In genomic region chr15:101219441-101219840, GRCh38 we compare ENCODE assay signal across 14 cellular contexts. TPM values are rescaled to one million over a fixed set of nuclear protein-coding genes. Genes with fewer than 3 reads are reported as not detected.
DNase-seq lines count a peak whose midpoint lies in the region; ATAC-seq and TF ChIP-seq lines count a peak whose summit lies in the region.
"Had no signal": no experiment of that assay in that cellular context is flagged by ENCODE, and none has a peak within 500 bp of the region (broad histone marks: within the 10 kb centered on the region; RNA-seq: fewer than 3 reads in every experiment).

No MANE protein-coding gene starts in this region.

- no peak overlapping the region for H3K4me3 Mint-ChIP-seq in activated CD8-positive, alpha-beta T cell treated with anti-CD3 and anti-CD28 coated beads, Interleukin-2, amount 10 ng/mL, durations not matched to agents 7 days and 5 days
- H3K4me3 Mint-ChIP-seq in activated CD8-positive, alpha-beta T cell treated with anti-CD3 and anti-CD28 coated beads for 36 hours, result no peak overlapping the region
- H3K4me3 Mint-ChIP-seq in stimulated activated effector memory CD8-positive, alpha-beta T cell treated with anti-CD3 and anti-CD28 coated beads, Interleukin-12 subunit alpha, Interleukin-12 subunit beta, amount 100 ng/mL, for 72 hours, result no peak overlapping the region
- H3K4me3 Mint-ChIP-seq: GM23338 had no signal

- H3K27me3 Mint-ChIP-seq in activated CD8-positive, alpha-beta T cell treated with anti-CD3 and anti-CD28 coated beads, Interleukin-2, amount 10 ng/mL, durations not matched to agents 7 days and 5 days (ENCODE audit: low read depth), result no peaks in the 10 kb centered on the region
- H3K27me3 Mint-ChIP-seq in activated CD8-positive, alpha-beta T cell treated with anti-CD3 and anti-CD28 coated beads for 36 hours, result no peaks in the 10 kb centered on the region
- H3K27me3 Mint-ChIP-seq: CD8-positive, alpha-beta memory T cell had no signal

- TF ChIP-seq CTCF in activated CD8-positive, alpha-beta T cell treated with anti-CD3 and anti-CD28 coated beads for 36 hours (IDR thresholded peaks at IDR 0.05), result no peak
- no peak for TF ChIP-seq CTCF in C4-2B (conservative IDR thresholded peaks at IDR 0.05)
- TF ChIP-seq CTCF in RWPE1 (conservative IDR thresholded peaks at IDR 0.05; ENCODE audit: low read depth), result no peak

- POLR2A ChIA-PET in activated CD8-positive, alpha-beta T cell treated with anti-CD3 and anti-CD28 coated beads, Interleukin-2, amount 10 ng/mL, durations not matched to agents 7 days and 5 days (lab: Charles Lee), result no interaction called here
- POLR2A ChIA-PET in activated CD8-positive, alpha-beta T cell treated with anti-CD3 and anti-CD28 coated beads for 36 hours (lab: Charles Lee), result no interaction called here
- POLR2A ChIA-PET in RWPE1 (lab: Yijun Ruan, JAX; ENCODE audit: low non-redundant PET), result no interaction called here

- ATAC-seq in activated CD8-positive, alpha-beta T cell treated with anti-CD3 and anti-CD28 coated beads, Interleukin-2, amount 10 ng/mL, durations not matched to agents 7 days and 5 days, result no peak
- ATAC-seq in activated CD8-positive, alpha-beta T cell treated with anti-CD3 and anti-CD28 coated beads for 36 hours, result no peak
- ATAC-seq in stimulated activated effector memory CD8-positive, alpha-beta T cell treated with anti-CD3 and anti-CD28 coated beads, Interleukin-12 subunit alpha, Interleukin-12 subunit beta, amount 100 ng/mL, for 72 hours, result peak; percentile 16
- ATAC-seq: GM23338 had no signal

- H3K27ac ChIP-seq in C4-2B, result peak overlapping the region; percentile 20
- peak overlapping the region; percentile 44 for H3K27ac ChIP-seq in RWPE1

- peak overlapping the region; percentile 66 for H3K27ac Mint-ChIP-seq in activated CD8-positive, alpha-beta T cell treated with anti-CD3 and anti-CD28 coated beads, Interleukin-2, amount 10 ng/mL, durations not matched to agents 7 days and 5 days
- no peak overlapping the region for H3K27ac Mint-ChIP-seq in activated CD8-positive, alpha-beta T cell treated with anti-CD3 and anti-CD28 coated beads for 36 hours
- no peak overlapping the region for H3K27ac Mint-ChIP-seq in stimulated activated effector memory CD8-positive, alpha-beta T cell treated with anti-CD3 and anti-CD28 coated beads, Interleukin-12 subunit alpha, Interleukin-12 subunit beta, amount 100 ng/mL, for 72 hours

- peaks cover 60% of the 10 kb centered on the region for H3K4me1 Mint-ChIP-seq in activated CD8-positive, alpha-beta T cell treated with anti-CD3 and anti-CD28 coated beads, Interleukin-2, amount 10 ng/mL, durations not matched to agents 7 days and 5 days (ENCODE audit: low read depth)
- peaks cover 63% of the 10 kb centered on the region for H3K4me1 Mint-ChIP-seq in activated CD8-positive, alpha-beta T cell treated with anti-CD3 and anti-CD28 coated beads for 36 hours (ENCODE audit: low read depth)
- H3K4me1 Mint-ChIP-seq in stimulated activated effector memory CD8-positive, alpha-beta T cell treated with anti-CD3 and anti-CD28 coated beads, Interleukin-12 subunit alpha, Interleukin-12 subunit beta, amount 100 ng/mL, for 72 hours, result peaks cover 83% of the 10 kb centered on the region

- peaks cover 52% of the 10 kb centered on the region for H3K36me3 Mint-ChIP-seq in activated CD8-positive, alpha-beta T cell treated with anti-CD3 and anti-CD28 coated beads, Interleukin-2, amount 10 ng/mL, durations not matched to agents 7 days and 5 days (ENCODE audit: low read depth)
- H3K36me3 Mint-ChIP-seq in activated CD8-positive, alpha-beta T cell treated with anti-CD3 and anti-CD28 coated beads for 36 hours (ENCODE audit: low read depth), result peaks cover 45% of the 10 kb centered on the region
- H3K36me3 Mint-ChIP-seq in stimulated activated effector memory CD8-positive, alpha-beta T cell treated with anti-CD3 and anti-CD28 coated beads, Interleukin-12 subunit alpha, Interleukin-12 subunit beta, amount 100 ng/mL, for 72 hours, result peaks cover 96% of the 10 kb centered on the region

- DNase-seq in activated CD8-positive, alpha-beta T cell treated with anti-CD3 and anti-CD28 coated beads, Interleukin-2, amount 10 ng/mL, durations not matched to agents 7 days and 5 days, result no peak
- DNase-seq in activated CD8-positive, alpha-beta T cell treated with anti-CD3 and anti-CD28 coated beads for 36 hours, result no peak
- DNase-seq in RWPE1 (ENCODE audit: low spot score), result no peak
- no peak for DNase-seq in stimulated activated effector memory CD8-positive, alpha-beta T cell treated with anti-CD3 and anti-CD28 coated beads, Interleukin-12 subunit alpha, Interleukin-12 subunit beta, amount 100 ng/mL, for 72 hours (ENCODE audit: low spot score in 2 of 2)
- DNase-seq in DMS153 (lab: John Stamatoyannopoulos, UW), result no peak
- no peak for DNase-seq in NCI-H524 (lab: John Stamatoyannopoulos, UW)
- DNase-seq: BE2C; Caco-2; CD8-positive, alpha-beta memory T cell; DMS53; GF-D8; H7 had no signal

- CTCF ChIA-PET in activated CD8-positive, alpha-beta T cell treated with anti-CD3 and anti-CD28 coated beads, Interleukin-2, amount 10 ng/mL, durations not matched to agents 7 days and 5 days (lab: Charles Lee), result no interaction called here
- CTCF ChIA-PET in activated CD8-positive, alpha-beta T cell treated with anti-CD3 and anti-CD28 coated beads for 36 hours (lab: Charles Lee), result no interaction called here
- CTCF ChIA-PET in RWPE1 (lab: Yijun Ruan, JAX), result no interaction called here

- intact Hi-C loops in activated CD8-positive, alpha-beta T cell treated with anti-CD3 and anti-CD28 coated beads for 36 hours (cut with micrococcal nuclease), result no loop called here

- H3K9me3 Mint-ChIP-seq in activated CD8-positive, alpha-beta T cell treated with anti-CD3 and anti-CD28 coated beads, Interleukin-2, amount 10 ng/mL, durations not matched to agents 7 days and 5 days (ENCODE audit: insufficient read depth), result no peaks in the 10 kb centered on the region
- no peaks in the 10 kb centered on the region for H3K9me3 Mint-ChIP-seq in activated CD8-positive, alpha-beta T cell treated with anti-CD3 and anti-CD28 coated beads for 36 hours
- no peaks in the 10 kb centered on the region for H3K9me3 Mint-ChIP-seq in stimulated activated effector memory CD8-positive, alpha-beta T cell treated with anti-CD3 and anti-CD28 coated beads, Interleukin-12 subunit alpha, Interleukin-12 subunit beta, amount 100 ng/mL, for 72 hours
- H3K9me3 Mint-ChIP-seq: CD8-positive, alpha-beta memory T cell; GM23338 had no signal

RNA-seq across cellular contexts. Expression of gene CHSY1, which starts 32.4 kb away (rescaled TPM):
- 10 to 100 TPM; 44.6 to 46.4 TPM for total RNA-seq in activated CD8-positive, alpha-beta T cell treated with anti-CD3 and anti-CD28 coated beads, Interleukin-2, amount 10 ng/mL, durations not matched to agents 7 days and 5 days
- total RNA-seq in activated CD8-positive, alpha-beta T cell treated with anti-CD3 and anti-CD28 coated beads for 36 hours, result 10 to 100 TPM; 57.9 to 58.3 TPM

RNA-seq across cellular contexts. Expression of gene SELENOS, which starts 57.8 kb away (rescaled TPM):
- total RNA-seq in activated CD8-positive, alpha-beta T cell treated with anti-CD3 and anti-CD28 coated beads, Interleukin-2, amount 10 ng/mL, durations not matched to agents 7 days and 5 days, result 10 to 100 TPM; 29.8 to 32.2 TPM
- total RNA-seq in activated CD8-positive, alpha-beta T cell treated with anti-CD3 and anti-CD28 coated beads for 36 hours, result 10 to 100 TPM; 18.8 to 21.6 TPM
